Comparison of ENCODE assay signal across 16 cellular contexts in genomic region chr4:89616382-89616781, GRCh38.
DNase-seq lines count a peak whose midpoint lies in the region; ATAC-seq, FAIRE-seq and TF ChIP-seq lines count a peak whose summit lies in the region.
"Had no signal": no experiment of that assay in that cellular context is flagged by ENCODE, and none has a peak within 500 bp of the region (broad histone marks: within the 10 kb centered on the region; RNA-seq: fewer than 3 reads in every experiment).

No MANE protein-coding gene starts in this region.

- no peaks in the 10 kb centered on the region for H3K9me3 ChIP-seq in mammary epithelial cell (replicated peaks; ENCODE audit: insufficient read depth, low read length)
- no peaks in the 10 kb centered on the region for H3K9me3 ChIP-seq in endothelial cell of umbilical vein (replicated peaks; ENCODE audit: control insufficient read depth, insufficient read depth, low read length)
- H3K9me3 ChIP-seq in MG63, result no peaks in the 10 kb centered on the region

- no peak for FAIRE-seq in endothelial cell of umbilical vein (lab: Jason Lieb, UNC)
- FAIRE-seq: H54 had no signal

- in situ Hi-C loops in mammary epithelial cell (cut with MboI; ENCODE audit: low sequenced_read_pairs in 2 of 2), result no loop called here

- H3K27ac ChIP-seq in mammary epithelial cell (ENCODE audit: insufficient read depth, low read depth, low read length) (no peak overlapping the region), endothelial cell of umbilical vein (ENCODE audit: insufficient read depth, low read depth, low read length) (no peak overlapping the region)

- H3K36me3 ChIP-seq in mammary epithelial cell (ENCODE audit: insufficient read depth, low read length), result no peaks in the 10 kb centered on the region
- H3K36me3 ChIP-seq in endothelial cell of umbilical vein (ENCODE audit: control insufficient read depth in 2 of 2, extremely low read depth in 1 of 2, insufficient read depth in 2 of 2, low read length in 2 of 2), result no peaks in the 10 kb centered on the region
- H3K36me3 ChIP-seq in MG63, result no peaks in the 10 kb centered on the region

- H3K4me1 Mint-ChIP-seq in MCF 10A (ENCODE audit: insufficient read depth, unreplicated experiment), result no peaks in the 10 kb centered on the region
- H3K4me1 Mint-ChIP-seq: B cell had no signal

- no peak overlapping the region for H3K4me2 ChIP-seq in mammary epithelial cell (ENCODE audit: insufficient read depth, low read depth, low read length)
- H3K4me2 ChIP-seq in endothelial cell of umbilical vein (ENCODE audit: insufficient read depth, low read length), result no peak overlapping the region

- no peaks in the 10 kb centered on the region for H3K9me1 ChIP-seq in endothelial cell of umbilical vein (replicated peaks; ENCODE audit: control insufficient read depth, extremely low read depth, insufficient read depth, low read length)

- 0% methylated on average over 2 of the region's 2 CpGs for WGBS in mammary epithelial cell (ENCODE audit: low coverage, missing lambda C conversion rate)

- H2AFZ ChIP-seq in mammary epithelial cell (ENCODE audit: low read depth, low read length), result no peak overlapping the region
- H2AFZ ChIP-seq in endothelial cell of umbilical vein (ENCODE audit: low read depth, low read length), result no peak overlapping the region

- H4K20me1 ChIP-seq in mammary epithelial cell (ENCODE audit: insufficient read depth, low read length) (no peaks in the 10 kb centered on the region), endothelial cell of umbilical vein (replicated peaks; ENCODE audit: control insufficient read depth, extremely low read depth, insufficient read depth, low read length) (no peaks in the 10 kb centered on the region)

- no peak for ATAC-seq in GM19452 (IDR thresholded peaks at IDR 0.05; ENCODE audit: unreplicated experiment)
- ATAC-seq: Panc1 had no signal

- CTCF ChIA-PET in MCF 10A (lab: Yijun Ruan, JAX) (interaction anchor here (0.6 to 1.0 kb wide), 2 partner anchors 15 to 64 kb away, joined by 3 to 4 read pairs; no protein-coding TSS in a partner anchor), mammary epithelial cell (lab: Charles Lee; ENCODE audit: low non-redundant PET) (no interaction called here), endothelial cell of umbilical vein (lab: Charles Lee) (interaction anchor here (0.9 to 1.3 kb wide), 2 partner anchors 8 to 9 kb away, joined by 3 read pairs; no protein-coding TSS in a partner anchor)

- H3K4me1 ChIP-seq in mammary epithelial cell (ENCODE audit: insufficient read depth, low read length), result no peaks in the 10 kb centered on the region
- no peaks in the 10 kb centered on the region for H3K4me1 ChIP-seq in endothelial cell of umbilical vein (ENCODE audit: control insufficient read depth, extremely low read depth, insufficient read depth, low read length)

- intact Hi-C loops in MCF 10A (cut with micrococcal nuclease), result no loop called here
- intact Hi-C loops in mammary epithelial cell (cut with micrococcal nuclease), result no loop called here
- intact Hi-C loops in endothelial cell of umbilical vein (cut with micrococcal nuclease), result no loop called here

- POLR2A ChIA-PET in MCF 10A (lab: Yijun Ruan, JAX), result interaction anchor here (0.6 to 0.7 kb wide), 2 partner anchors 10 to 41 kb away, joined by 3 read pairs; no protein-coding TSS in a partner anchor
- POLR2A ChIA-PET in endothelial cell of umbilical vein (lab: Charles Lee), result no interaction called here

- dilution Hi-C loops in mammary epithelial cell (cut with HindIII; ENCODE audit: low sequenced_read_pairs), result no loop called here
- dilution Hi-C loops in endothelial cell of umbilical vein (cut with MboI; ENCODE audit: extremely low pct_ligation_motif_present, low sequenced_read_pairs), result no loop called here

- no peak overlapping the region for H3K4me3 Mint-ChIP-seq in MCF 10A (ENCODE audit: unreplicated experiment)
- H3K4me3 Mint-ChIP-seq: B cell; CD4-positive, CD25-positive, alpha-beta regulatory T cell; T-helper 2 cell treated with Interferon-gamma antibody and Interleukin-4, amounts not matched to agents 5 μg/mL and 100 μg/mL, for 36 hours had no signal

- H3K36me3 Mint-ChIP-seq in MCF 10A (ENCODE audit: insufficient read depth, unreplicated experiment), result no peaks in the 10 kb centered on the region
- H3K36me3 Mint-ChIP-seq: CD4-positive, CD25-positive, alpha-beta regulatory T cell had no signal

- no TSS peak for BruUV-seq in MCF 10A (replicated peaks; lab: Mats Ljungman, UMichigan)
- no TSS peak for BruUV-seq in mammary epithelial cell (replicated peaks; lab: Mats Ljungman, UMichigan)
- no TSS peak for BruUV-seq in endothelial cell of umbilical vein (replicated peaks; lab: Mats Ljungman, UMichigan)

- no peak overlapping the region for H3K27ac Mint-ChIP-seq in MCF 10A (ENCODE audit: low read depth, unreplicated experiment)
- H3K27ac Mint-ChIP-seq: B cell; T-helper 2 cell treated with Interferon-gamma antibody and Interleukin-4, amounts not matched to agents 5 μg/mL and 100 μg/mL, for 36 hours had no signal

- no peaks in the 10 kb centered on the region for H3K79me2 ChIP-seq in mammary epithelial cell (ENCODE audit: insufficient read depth, low read length)
- no peaks in the 10 kb centered on the region for H3K79me2 ChIP-seq in endothelial cell of umbilical vein (ENCODE audit: control insufficient read depth, insufficient read depth, low read length)

- no peak for TF ChIP-seq POLR2A in endothelial cell of umbilical vein (IDR thresholded peaks at IDR 0.05; ENCODE audit: low read depth, low read length)

- no peaks in the 10 kb centered on the region for H3K27me3 Mint-ChIP-seq in MCF 10A (ENCODE audit: insufficient read depth, unreplicated experiment)
- H3K27me3 Mint-ChIP-seq: B cell; CD4-positive, CD25-positive, alpha-beta regulatory T cell had no signal

- TF ChIP-seq CTCF in MCF 10A (IDR thresholded peaks at IDR 0.05; ENCODE audit: unreplicated experiment) (no peak), mammary epithelial cell (conservative IDR thresholded peaks at IDR 0.05 in 1 of 2, IDR thresholded peaks at IDR 0.05 in 1 of 2; ENCODE audit: extremely low read depth in 1 of 2, insufficient read depth in 1 of 2, low read depth in 1 of 2, low read length in 2 of 2) (no peak), endothelial cell of umbilical vein (IDR thresholded peaks at IDR 0.05; ENCODE audit: extremely low read depth in 1 of 2, insufficient read depth in 1 of 2, low read depth in 1 of 2, low read length in 2 of 2) (no peak)

- no peak overlapping the region for H3K9ac ChIP-seq in mammary epithelial cell (ENCODE audit: insufficient read depth, low read length)
- H3K9ac ChIP-seq in endothelial cell of umbilical vein (replicated peaks; ENCODE audit: extremely low read depth, insufficient read depth, low read length), result no peak overlapping the region

- H3K27me3 ChIP-seq in mammary epithelial cell (ENCODE audit: insufficient read depth, low read length), result no peaks in the 10 kb centered on the region
- H3K27me3 ChIP-seq in endothelial cell of umbilical vein (ENCODE audit: control insufficient read depth in 2 of 2, insufficient read depth in 2 of 2, low read length in 2 of 2), result no peaks in the 10 kb centered on the region
- no peaks in the 10 kb centered on the region for H3K27me3 ChIP-seq in MG63

- H3K4me3 ChIP-seq in mammary epithelial cell (replicated peaks in 1 of 3; ENCODE audit: insufficient read depth in 1 of 3, low read depth in 2 of 3, low read length in 3 of 3) (no peak overlapping the region), endothelial cell of umbilical vein (replicated peaks in 1 of 3; ENCODE audit: insufficient read depth in 1 of 3, low read depth in 1 of 3, low read length in 3 of 3) (no peak overlapping the region), MG63 (no peak overlapping the region)

- DNase-seq in MCF 10A (ENCODE audit: unreplicated experiment) (peak; percentile 36), mammary epithelial cell (no peak), NCI-H2171 (lab: John Stamatoyannopoulos, UW) (peak; percentile 34), endothelial cell of umbilical vein (ENCODE audit: low read depth, low spot score) (peak; percentile 12), MG63 (no peak), SK-N-DZ (ENCODE audit: low spot score) (no peak)
- DNase-seq: Calu3, Karpas-422, NCI-H2081, NCI-H774 had no signal

- peaks cover 12% of the 10 kb centered on the region for H3K9me3 Mint-ChIP-seq in MCF 10A (ENCODE audit: unreplicated experiment)

TF ChIP-seq in endothelial cell of umbilical vein, 7 proteins besides CTCF, POLR2A, EP300 and RAD21:
- TF ChIP-seq MYC (IDR thresholded peaks at IDR 0.05; ENCODE audit: low read depth, low read length), result no peak
- TF ChIP-seq POLR2AphosphoS5 (IDR thresholded peaks at IDR 0.05; ENCODE audit: insufficient read depth, low read depth, low read length), result no peak
- TF ChIP-seq MAX (IDR thresholded peaks at IDR 0.05; ENCODE audit: insufficient read depth, insufficient read length), result no peak
- TF ChIP-seq GATA2 (IDR thresholded peaks at IDR 0.05; ENCODE audit: insufficient read depth, insufficient read length, low read depth, low read length), result no peak
- no peak for TF ChIP-seq FOS (IDR thresholded peaks at IDR 0.05; ENCODE audit: borderline replicate concordance, insufficient read depth, low read length)
- no peak for TF ChIP-seq EZH2 (IDR thresholded peaks at IDR 0.05; ENCODE audit: borderline replicate concordance, low read depth, low read length, severe bottlenecking)
- TF ChIP-seq JUN (IDR thresholded peaks at IDR 0.05; ENCODE audit: borderline replicate concordance, insufficient read depth, insufficient read length, low read depth), result no peak
TF ChIP-seq in endothelial cell of umbilical vein: peak in this region for 0.

Comparison
In these comparisons a context has a peak if more than half of its experiments do, and no peak if none do; other contexts are left out.
1. DNase-seq: peak in MCF 10A (single experiment), NCI-H2171 (single experiment) and endothelial cell of umbilical vein (single experiment); none in mammary epithelial cell (single experiment), MG63 (single experiment) and SK-N-DZ (single experiment).